8 cellular contexts compared by ENCODE assay signal in the genomic region with DNA sequence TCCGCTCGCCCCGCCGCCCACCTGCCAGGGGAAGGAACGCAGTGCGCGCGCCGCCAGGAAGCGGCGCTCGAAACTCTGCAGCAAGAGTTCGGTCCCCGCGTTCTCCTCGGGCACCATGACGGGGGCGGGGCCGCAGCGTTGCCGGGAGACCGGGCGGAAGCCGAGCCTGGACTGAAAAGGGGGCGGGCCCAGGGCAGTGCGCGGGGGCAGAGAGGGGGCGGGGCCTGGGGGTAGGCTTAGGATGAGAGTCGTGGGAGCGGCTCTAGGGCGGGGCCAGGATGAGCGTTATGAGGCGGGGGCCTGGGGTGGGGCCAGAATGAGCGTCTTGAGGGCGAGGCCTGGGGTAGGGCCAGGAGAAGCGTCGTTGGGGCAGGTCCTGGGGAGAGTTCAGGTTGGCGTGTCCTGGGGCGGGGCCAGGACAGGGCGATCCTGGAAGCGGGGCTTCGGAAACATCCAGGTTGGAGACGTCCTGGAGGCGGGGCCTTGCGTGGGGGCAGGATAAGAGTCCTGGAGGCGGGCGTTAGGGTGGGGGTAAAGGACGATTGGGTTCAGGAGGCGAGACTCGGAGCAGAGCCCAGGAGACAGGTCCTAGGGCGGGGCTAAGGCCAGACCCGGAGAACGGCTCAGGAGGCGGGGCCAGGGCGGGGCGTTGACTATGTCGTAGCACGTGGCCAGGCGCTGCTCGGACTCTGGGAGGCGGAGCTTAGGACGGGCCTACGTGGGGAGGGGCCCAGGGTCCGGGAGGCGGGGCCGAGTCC. TPM values are rescaled to one million over a fixed set of nuclear protein-coding genes. Genes with fewer than 3 reads are reported as not detected.
DNase-seq lines count a peak whose midpoint lies in the region; ATAC-seq and TF ChIP-seq lines count a peak whose summit lies in the region.
"Not testable (repeated sequence)": the region's sequence is repeated elsewhere in the genome, so short reads cannot be mapped to it uniquely, and the experiment has no call there.

No MANE protein-coding gene starts in this region.

- not testable (repeated sequence) for H4K20me1 ChIP-seq in KMS-11 (ENCODE audit: insufficient read depth)

- CTCF ChIA-PET in Panc1 (lab: Charles Lee): not testable (repeated sequence)

- H3K9me3 ChIP-seq in Panc1 (ENCODE audit: control insufficient read depth, insufficient read depth, low read depth, low read length); esophagus muscularis mucosa; muscle layer of colon (ENCODE audit: low read length): not testable (repeated sequence)

- TF ChIP-seq POLR2A in esophagus muscularis mucosa (IDR thresholded peaks at IDR 0.05; ENCODE audit: low read depth): not testable (repeated sequence)

- intact Hi-C loops in Panc1 (cut with micrococcal nuclease; ENCODE audit: unreplicated experiment): not testable (repeated sequence)
- intact Hi-C loops in esophagus muscularis mucosa (cut with DNase I): loop anchor here (10.0 kb wide), 1 partner anchor 48 kb away; a partner anchor contains a TSS

- in situ Hi-C loops in Panc1 (cut with HindIII; ENCODE audit: low pct_unique_long_range_greater_than_20kb, low sequenced_read_pairs): not testable (repeated sequence)

- H3K79me2 ChIP-seq in KMS-11 (ENCODE audit: insufficient read depth, low read depth): not testable (repeated sequence)

- H3K36me3 ChIP-seq in KMS-11 (ENCODE audit: insufficient read depth); Panc1 (ENCODE audit: control insufficient read depth, insufficient read depth, low read length); esophagus muscularis mucosa; muscle layer of colon (ENCODE audit: insufficient read depth, low read length): not testable (repeated sequence)

- peak overlapping the region; percentile 84 for H2AFZ ChIP-seq in KMS-11 (ENCODE audit: low read depth)

- not testable (repeated sequence) for TF ChIP-seq EP300 in esophagus muscularis mucosa (IDR thresholded peaks at IDR 0.05)

- not testable (repeated sequence) for H3K4me1 ChIP-seq in KMS-11 (ENCODE audit: low read depth, poor library complexity, severe bottlenecking); Panc1 (ENCODE audit: control insufficient read depth, insufficient read depth, low read length); muscle layer of colon (ENCODE audit: insufficient read depth, low read length)
- peaks cover 9 to 18% (median 11%) of the 10 kb centered on the region in 4 donors for H3K4me1 ChIP-seq in esophagus muscularis mucosa

- not testable (repeated sequence) for H3K27me3 ChIP-seq in KMS-11 (ENCODE audit: insufficient read depth, low read depth); Panc1 (ENCODE audit: control insufficient read depth, insufficient read depth, low read length); esophagus muscularis mucosa; muscle layer of colon (ENCODE audit: control insufficient read depth in 1 of 2, insufficient read depth in 2 of 2, low read length in 2 of 2)

- POLR2A ChIA-PET in Panc1 (lab: Charles Lee): not testable (repeated sequence)

- DNase-seq in DMS114 treated with DMSO at 0.1 percent for 48 hours (lab: John Stamatoyannopoulos, UW; ENCODE audit: unreplicated experiment): peak; percentile 84
- peak; percentile 99 for DNase-seq in Panc1 (ENCODE audit: low read depth, low spot score)
- DNase-seq in activated T-cell treated with anti-CD3 and anti-CD28 coated beads, Interleukin-2, amount 50 U/mL, for 48 hours: peak; percentile 99
- DNase-seq in esophagus muscularis mucosa (ENCODE audit: extremely low spot score): peak; percentile 99
- peak; percentile 93 to 96 for DNase-seq in stimulated activated CD8-positive, alpha-beta memory T cell treated with anti-CD3 and anti-CD28 coated beads, Interleukin-7, amount 100 ng/mL, for 1 hour (ENCODE audit: low read depth in 2 of 2)

- ATAC-seq in GM21786 (IDR thresholded peaks at IDR 0.05; ENCODE audit: unreplicated experiment) (peak; percentile 90), Panc1 (peak; percentile 100)

- H3K9ac ChIP-seq in KMS-11: peak overlapping the region; percentile 44; the same call in 1 of the 2 replicates
- not testable (repeated sequence) for H3K9ac ChIP-seq in muscle layer of colon (ENCODE audit: low read length)

- H3K27ac ChIP-seq in KMS-11: not testable (repeated sequence)
- H3K27ac ChIP-seq in Panc1 (ENCODE audit: low read length) (peak overlapping the region; percentile 91; the same call in 1 of the 2 replicates), esophagus muscularis mucosa (replicated peaks in 1 of 4) (peak overlapping the region; percentile 83 to 85 (median 84)), muscle layer of colon (ENCODE audit: low read depth, low read length) (peak overlapping the region; percentile 34)

- peak overlapping the region; percentile 29; the same call in 1 of the 2 replicates for H3K4me2 ChIP-seq in KMS-11

- not testable (repeated sequence) for TF ChIP-seq CTCF in KMS-11 (conservative IDR thresholded peaks at IDR 0.05; ENCODE audit: low read depth, low read length); Panc1 (IDR thresholded peaks at IDR 0.05); esophagus muscularis mucosa (IDR thresholded peaks at IDR 0.05)

- 0% methylated on average over 25 of the region's 66 CpGs for WGBS in esophagus muscularis mucosa

- not testable (repeated sequence) for H3K4me3 ChIP-seq in KMS-11 (IDR thresholded peaks at IDR 0.05; ENCODE audit: insufficient read depth, low read depth, low read length)
- H3K4me3 ChIP-seq in Panc1 (ENCODE audit: low read depth in 2 of 2, low read length in 2 of 2): peak overlapping the region; percentile 78 to 88
- peak overlapping the region; percentile 65 to 88 (median 80) for H3K4me3 ChIP-seq in esophagus muscularis mucosa
- peak overlapping the region; percentile 47 to 61 for H3K4me3 ChIP-seq in muscle layer of colon (ENCODE audit: low read depth in 1 of 2, low read length in 2 of 2)

- BruUV-seq in Panc1 (replicated peaks; lab: Mats Ljungman, UMichigan): not testable (repeated sequence)

RNA-seq across cellular contexts. Expression of a gene that starts 43.6 kb away (rescaled TPM):
- total RNA-seq in Panc1 (2021; ENCODE audit: unreplicated experiment): 79.0 TPM
- 37.5 TPM for polyA plus RNA-seq in Panc1 (2012; ENCODE audit: insufficient read length)
- total RNA-seq in esophagus muscularis mucosa: 10 to 100 TPM in 3 of 4 donors, 1 to 10 TPM in 1; 9.4 to 15.7 (median 12.5) TPM
